Comparison of ENCODE assay signal across 19 cellular contexts in genomic region chr11:78698612-78699011, GRCh38.
DNase-seq lines count a peak whose midpoint lies in the region; ATAC-seq and TF ChIP-seq lines count a peak whose summit lies in the region.
"Had no signal": no experiment of that assay in that cellular context is flagged by ENCODE, and none has a peak within 500 bp of the region (broad histone marks: within the 10 kb centered on the region; RNA-seq: fewer than 3 reads in every experiment).

No MANE protein-coding gene starts in this region.

- no peaks in the 10 kb centered on the region for H3K9me2 ChIP-seq in MM.1S (replicated peaks; ENCODE audit: insufficient read depth, low read length)

- H3K4me3 ChIP-seq in adipocyte (ENCODE audit: low read length) (no peak overlapping the region), MM.1S (ENCODE audit: low read length) (no peak overlapping the region)
- H3K4me3 ChIP-seq: lower lobe of right lung had no signal

- H3K36me3 ChIP-seq in adipocyte (ENCODE audit: control insufficient read depth, insufficient read depth, low read length, severe bottlenecking), result peaks cover 22% of the 10 kb centered on the region
- H3K36me3 ChIP-seq in MM.1S (replicated peaks; ENCODE audit: insufficient read depth, low read length), result no peaks in the 10 kb centered on the region
- H3K36me3 ChIP-seq: lower lobe of right lung had no signal

- no peaks in the 10 kb centered on the region for H3F3A ChIP-seq in MM.1S (ENCODE audit: insufficient read depth, low read length)

- no peaks in the 10 kb centered on the region for H3K27me3 ChIP-seq in adipocyte (replicated peaks; ENCODE audit: control insufficient read depth, insufficient read depth, low read length)
- H3K27me3 ChIP-seq in foreskin keratinocyte, result no peaks in the 10 kb centered on the region
- no peaks in the 10 kb centered on the region for H3K27me3 ChIP-seq in MM.1S (replicated peaks; ENCODE audit: insufficient read depth, low read length)

- H2AFZ ChIP-seq in MM.1S (ENCODE audit: low read length), result no peak overlapping the region

- in situ Hi-C loops in GM13977 (cut with MboI; ENCODE audit: low pct_unique_long_range_greater_than_20kb, low sequenced_read_pairs, unreplicated experiment), result no loop called here

- no peaks in the 10 kb centered on the region for H3K79me2 ChIP-seq in MM.1S (ENCODE audit: low read length)

- ATAC-seq in foreskin keratinocyte, result peak; percentile 44
- ATAC-seq in sciatic nerve, result peak; percentile 53
- ATAC-seq in GM21367 (IDR thresholded peaks at IDR 0.05; ENCODE audit: unreplicated experiment), result no peak
- ATAC-seq: lower lobe of right lung; stimulated activated naive B cell treated with anti-CD40 and anti-IgM and Interleukin-4, amounts not matched to agents 10 μg/mL and 1 μg/mL and 100 μg/mL, for 72 hours; T-helper 17 cell had no signal

- DNase-seq in EL, result peak; percentile 45
- peak; percentile 80 for DNase-seq in adipocyte (ENCODE audit: low read depth)
- DNase-seq in foreskin keratinocyte, result no peak
- peak; percentile 69 for DNase-seq in sciatic nerve (ENCODE audit: low spot score)
- DNase-seq in GM13977 (ENCODE audit: low spot score), result no peak
- no peak for DNase-seq in MM.1S
- no peak for DNase-seq in stimulated activated CD4-positive, alpha-beta T cell treated with anti-CD3 and anti-CD28 coated beads, Interleukin-12 subunit alpha, Interleukin-12 subunit beta, amount 100 ng/mL, for 4 hours
- DNase-seq: activated CD4-positive, alpha-beta memory T cell treated with anti-CD3 and anti-CD28 coated beads, Interleukin-2, amount 10 ng/mL, durations not matched to agents 7 days and 5 days; activated naive CD4-positive, alpha-beta T cell treated with anti-CD3 and anti-CD28 coated beads for 36 hours; CD4-positive, CD25-positive, alpha-beta regulatory T cell; glutamatergic neuron; lower lobe of right lung; NCI-H2227 treated with DMSO at 0.1 percent for 48 hours; occipital lobe; OCI-M1; stimulated activated CD4-positive, alpha-beta T cell treated with anti-CD3 and anti-CD28 coated beads, Interleukin-2, amount 100 ng/mL, for 24 hours; stimulated activated naive B cell treated with anti-CD40 and anti-IgM and Interleukin-4, amounts not matched to agents 10 μg/mL and 1 μg/mL and 100 μg/mL, for 72 hours; T-helper 17 cell had no signal

- intact Hi-C loops in sciatic nerve (cut with DNase I), result no loop called here

- no peak overlapping the region for H3K4me2 ChIP-seq in MM.1S (ENCODE audit: low read depth, low read length)

- H3K4me1 ChIP-seq in adipocyte (ENCODE audit: control insufficient read depth, insufficient read depth, low read length) (no peaks in the 10 kb centered on the region), foreskin keratinocyte (no peaks in the 10 kb centered on the region), MM.1S (ENCODE audit: low read length) (no peaks in the 10 kb centered on the region)
- H3K4me1 ChIP-seq: lower lobe of right lung had no signal

- H4K20me1 ChIP-seq in MM.1S (ENCODE audit: insufficient read depth, low read length), result no peaks in the 10 kb centered on the region

- H3K9ac ChIP-seq in adipocyte (ENCODE audit: low read length), result no peak overlapping the region
- no peak overlapping the region for H3K9ac ChIP-seq in MM.1S (ENCODE audit: low read length)

- no peaks in the 10 kb centered on the region for H3K9me3 ChIP-seq in adipocyte (ENCODE audit: control insufficient read depth, low read length)
- no peaks in the 10 kb centered on the region for H3K9me3 ChIP-seq in MM.1S (replicated peaks; ENCODE audit: insufficient read depth, low read length)
- H3K9me3 ChIP-seq: lower lobe of right lung had no signal

- TF ChIP-seq CTCF in foreskin keratinocyte (conservative IDR thresholded peaks at IDR 0.05) (no peak), GM13977 (IDR thresholded peaks at IDR 0.05; ENCODE audit: extremely low read depth, insufficient read depth, missing control alignments) (no peak), MM.1S (IDR thresholded peaks at IDR 0.05; ENCODE audit: low read length) (no peak)

- no peak overlapping the region for H3K27ac ChIP-seq in foreskin keratinocyte
- H3K27ac ChIP-seq in MM.1S (ENCODE audit: low read length), result no peak overlapping the region
- H3K27ac ChIP-seq: lower lobe of right lung had no signal

Comparison
In these comparisons a context has a peak if more than half of its experiments do, and no peak if none do; other contexts are left out.
1. DNase-seq: peak in EL (single experiment), adipocyte (single experiment) and sciatic nerve (single experiment); none in foreskin keratinocyte (0 of 2), GM13977 (single experiment), MM.1S (single experiment) and stimulated activated CD4-positive, alpha-beta T cell treated with anti-CD3 and anti-CD28 coated beads, Interleukin-12 subunit alpha, Interleukin-12 subunit beta, amount 100 ng/mL, for 4 hours (single experiment).